In the genomic region with DNA sequence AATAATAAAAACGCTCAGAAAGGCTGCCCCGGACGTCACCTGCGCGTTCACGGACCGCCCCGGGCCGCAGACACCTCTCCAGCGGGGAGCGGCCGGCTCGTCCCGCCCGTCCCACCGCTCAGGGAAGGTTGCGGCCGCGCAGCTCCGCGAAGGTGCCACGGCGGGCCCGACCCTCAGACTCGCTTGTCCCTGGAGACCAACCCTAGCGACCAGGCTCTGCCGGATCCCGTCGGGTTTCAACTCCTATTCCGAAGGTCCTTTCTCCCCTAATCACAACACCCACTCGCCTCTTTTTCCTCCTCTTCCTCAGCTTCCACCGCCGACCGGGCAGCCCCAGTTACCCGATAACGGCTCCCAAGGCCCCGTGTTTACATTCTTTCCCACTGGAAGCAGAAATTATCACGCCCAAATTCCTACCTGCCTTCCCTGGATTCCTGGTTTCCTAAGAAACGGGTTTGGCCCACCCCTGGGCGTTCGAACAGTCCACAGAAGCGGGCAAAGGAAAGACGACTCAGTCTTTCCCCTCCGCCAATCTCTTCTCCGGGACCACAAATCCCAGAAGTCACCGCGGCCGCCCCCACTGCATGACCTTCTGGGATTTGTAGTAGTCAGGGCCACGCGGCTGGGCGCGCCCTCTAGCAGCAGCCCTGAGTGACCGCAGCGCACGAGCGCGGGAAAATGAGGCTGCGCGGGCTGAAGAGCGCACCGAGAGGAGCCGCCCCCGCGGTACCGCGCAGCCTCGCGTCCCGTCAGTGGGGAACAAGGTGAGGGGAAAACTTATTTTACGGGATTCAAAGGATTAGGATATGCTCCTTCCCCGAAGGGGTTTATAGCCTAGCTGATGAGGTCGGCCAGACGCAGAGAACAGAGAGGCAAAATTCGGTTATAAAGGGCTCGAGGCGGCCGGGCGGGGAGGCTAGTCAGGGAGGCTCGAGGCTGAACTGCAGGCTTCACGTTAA, we compare ENCODE assay signal across 1 cellular context.
TF ChIP-seq lines count a peak whose summit lies in the region.

A gene with protein sequence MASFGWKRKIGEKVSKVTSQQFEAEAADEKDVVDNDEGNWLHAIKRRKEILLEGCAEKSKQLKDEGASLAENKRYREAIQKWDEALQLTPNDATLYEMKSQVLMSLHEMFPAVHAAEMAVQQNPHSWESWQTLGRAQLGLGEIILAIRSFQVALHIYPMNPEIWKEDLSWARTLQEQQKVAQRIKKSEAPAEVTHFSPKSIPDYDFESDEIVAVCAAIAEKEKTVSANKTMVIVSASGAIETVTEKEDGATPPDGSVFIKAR (minus strand): TSS at position 555 of the 959 bp plus-strand sequence. CDS start 8,943 bp downstream, outside the sequence.

TF ChIP-seq in HepG2, 621 proteins besides CTCF, POLR2A, EP300 and RAD21 (continued from another document):
- TF ChIP-seq, protein P1, sequence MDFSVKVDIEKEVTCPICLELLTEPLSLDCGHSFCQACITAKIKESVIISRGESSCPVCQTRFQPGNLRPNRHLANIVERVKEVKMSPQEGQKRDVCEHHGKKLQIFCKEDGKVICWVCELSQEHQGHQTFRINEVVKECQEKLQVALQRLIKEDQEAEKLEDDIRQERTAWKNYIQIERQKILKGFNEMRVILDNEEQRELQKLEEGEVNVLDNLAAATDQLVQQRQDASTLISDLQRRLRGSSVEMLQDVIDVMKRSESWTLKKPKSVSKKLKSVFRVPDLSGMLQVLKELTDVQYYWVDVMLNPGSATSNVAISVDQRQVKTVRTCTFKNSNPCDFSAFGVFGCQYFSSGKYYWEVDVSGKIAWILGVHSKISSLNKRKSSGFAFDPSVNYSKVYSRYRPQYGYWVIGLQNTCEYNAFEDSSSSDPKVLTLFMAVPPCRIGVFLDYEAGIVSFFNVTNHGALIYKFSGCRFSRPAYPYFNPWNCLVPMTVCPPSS (IDR thresholded peaks at IDR 0.05): no peak
- TF ChIP-seq ZIK1 (CRISPR knock-in tag; IDR thresholded peaks at IDR 0.05; ENCODE audit: borderline replicate concordance, low read depth): no peak
- TF ChIP-seq ZNF670 (CRISPR knock-in tag; IDR thresholded peaks at IDR 0.05; ENCODE audit: borderline replicate concordance): no peak
- TF ChIP-seq RELA (CRISPR knock-in tag; IDR thresholded peaks at IDR 0.05): no peak
- TF ChIP-seq TCF7L2 (IDR thresholded peaks at IDR 0.05; ENCODE audit: low read depth, low read length): no peak
- TF ChIP-seq NCOA5 (CRISPR knock-in tag; IDR thresholded peaks at IDR 0.05): no peak
- peak; percentile 30; the same call in 1 of the 2 replicates for TF ChIP-seq ZNF782 (CRISPR knock-in tag; IDR thresholded peaks at IDR 0.05; ENCODE audit: borderline replicate concordance)
- TF ChIP-seq TP53 (CRISPR knock-in tag; conservative IDR thresholded peaks at IDR 0.05): peak; percentile 79; the same call in 1 of the 2 replicates
- TF ChIP-seq MZF1 (CRISPR knock-in tag; IDR thresholded peaks at IDR 0.05; ENCODE audit: borderline replicate concordance): no peak
- no peak for TF ChIP-seq ZNF543 (CRISPR knock-in tag; IDR thresholded peaks at IDR 0.05)
- peak; percentile 53; the same call in 1 of the 2 replicates for TF ChIP-seq PPARG (CRISPR knock-in tag; conservative IDR thresholded peaks at IDR 0.05)
- TF ChIP-seq TBX2 (CRISPR knock-in tag; IDR thresholded peaks at IDR 0.05; ENCODE audit: borderline replicate concordance): peak; percentile 31; the same call in 1 of the 2 replicates
- TF ChIP-seq ZNF652 (CRISPR knock-in tag; IDR thresholded peaks at IDR 0.05; ENCODE audit: borderline replicate concordance, low read depth): no peak
- no peak for TF ChIP-seq U2AF2 (IDR thresholded peaks at IDR 0.05; ENCODE audit: low read depth, low read length)
- TF ChIP-seq HHEX (CRISPR knock-in tag; IDR thresholded peaks at IDR 0.05): no peak
- TF ChIP-seq, protein P2, sequence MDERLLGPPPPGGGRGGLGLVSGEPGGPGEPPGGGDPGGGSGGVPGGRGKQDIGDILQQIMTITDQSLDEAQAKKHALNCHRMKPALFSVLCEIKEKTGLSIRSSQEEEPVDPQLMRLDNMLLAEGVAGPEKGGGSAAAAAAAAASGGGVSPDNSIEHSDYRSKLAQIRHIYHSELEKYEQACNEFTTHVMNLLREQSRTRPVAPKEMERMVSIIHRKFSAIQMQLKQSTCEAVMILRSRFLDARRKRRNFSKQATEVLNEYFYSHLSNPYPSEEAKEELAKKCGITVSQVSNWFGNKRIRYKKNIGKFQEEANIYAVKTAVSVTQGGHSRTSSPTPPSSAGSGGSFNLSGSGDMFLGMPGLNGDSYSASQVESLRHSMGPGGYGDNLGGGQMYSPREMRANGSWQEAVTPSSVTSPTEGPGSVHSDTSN (CRISPR knock-in tag; IDR thresholded peaks at IDR 0.05): no peak
- no peak for TF ChIP-seq CBX2 (IDR thresholded peaks at IDR 0.05; ENCODE audit: low read depth, low read length)
- TF ChIP-seq CBX2 (CRISPR knock-in tag; IDR thresholded peaks at IDR 0.05; ENCODE audit: low read depth): no peak
- TF ChIP-seq, protein P3, sequence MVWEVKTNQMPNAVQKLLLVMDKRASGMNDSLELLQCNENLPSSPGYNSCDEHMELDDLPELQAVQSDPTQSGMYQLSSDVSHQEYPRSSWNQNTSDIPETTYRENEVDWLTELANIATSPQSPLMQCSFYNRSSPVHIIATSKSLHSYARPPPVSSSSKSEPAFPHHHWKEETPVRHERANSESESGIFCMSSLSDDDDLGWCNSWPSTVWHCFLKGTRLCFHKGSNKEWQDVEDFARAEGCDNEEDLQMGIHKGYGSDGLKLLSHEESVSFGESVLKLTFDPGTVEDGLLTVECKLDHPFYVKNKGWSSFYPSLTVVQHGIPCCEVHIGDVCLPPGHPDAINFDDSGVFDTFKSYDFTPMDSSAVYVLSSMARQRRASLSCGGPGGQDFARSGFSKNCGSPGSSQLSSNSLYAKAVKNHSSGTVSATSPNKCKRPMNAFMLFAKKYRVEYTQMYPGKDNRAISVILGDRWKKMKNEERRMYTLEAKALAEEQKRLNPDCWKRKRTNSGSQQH (CRISPR knock-in tag; IDR thresholded peaks at IDR 0.05; ENCODE audit: low read depth): peak; percentile 84; the same call in 1 of the 2 replicates
- TF ChIP-seq ZNF264 (CRISPR knock-in tag; IDR thresholded peaks at IDR 0.05): no peak
- no peak for TF ChIP-seq ATAD3A (CRISPR knock-in tag; IDR thresholded peaks at IDR 0.05)
- TF ChIP-seq NBN (conservative IDR thresholded peaks at IDR 0.05): no peak
- TF ChIP-seq ZFP41 (CRISPR knock-in tag; IDR thresholded peaks at IDR 0.05; ENCODE audit: borderline replicate concordance): no peak
- peak; percentile 15; the same call in 1 of the 2 replicates for TF ChIP-seq ZNF230 (CRISPR knock-in tag; IDR thresholded peaks at IDR 0.05)
- TF ChIP-seq ZNF773 (CRISPR knock-in tag; IDR thresholded peaks at IDR 0.05; ENCODE audit: borderline replicate concordance): no peak
- TF ChIP-seq MAFG (CRISPR knock-in tag; IDR thresholded peaks at IDR 0.05): no peak
- no peak for TF ChIP-seq ZBTB21 (CRISPR knock-in tag; IDR thresholded peaks at IDR 0.05)
- TF ChIP-seq, protein P4, sequence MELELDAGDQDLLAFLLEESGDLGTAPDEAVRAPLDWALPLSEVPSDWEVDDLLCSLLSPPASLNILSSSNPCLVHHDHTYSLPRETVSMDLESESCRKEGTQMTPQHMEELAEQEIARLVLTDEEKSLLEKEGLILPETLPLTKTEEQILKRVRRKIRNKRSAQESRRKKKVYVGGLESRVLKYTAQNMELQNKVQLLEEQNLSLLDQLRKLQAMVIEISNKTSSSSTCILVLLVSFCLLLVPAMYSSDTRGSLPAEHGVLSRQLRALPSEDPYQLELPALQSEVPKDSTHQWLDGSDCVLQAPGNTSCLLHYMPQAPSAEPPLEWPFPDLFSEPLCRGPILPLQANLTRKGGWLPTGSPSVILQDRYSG (CRISPR knock-in tag; IDR thresholded peaks at IDR 0.05): no peak
